13 cellular contexts compared by ENCODE assay signal in the genomic region with DNA sequence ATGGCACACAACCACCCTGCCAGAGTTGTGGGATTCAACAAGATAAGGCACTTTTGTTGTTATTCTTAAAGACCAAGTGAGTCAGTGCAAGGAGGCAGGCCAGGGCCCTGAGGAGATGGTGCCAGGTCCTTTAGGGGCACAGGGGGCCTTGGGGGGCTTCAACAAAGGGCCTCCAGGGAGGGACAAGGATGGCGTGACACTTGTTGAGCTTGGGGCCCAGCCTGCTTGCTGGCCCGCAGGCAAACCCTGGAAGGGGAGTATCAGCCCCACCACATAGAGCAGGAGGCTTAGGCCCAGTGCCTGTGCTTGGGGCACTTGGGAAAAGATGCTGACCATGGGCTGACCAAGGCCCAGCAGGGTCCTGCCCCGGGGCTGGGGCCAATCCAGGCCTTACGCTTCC.
"Had no signal": no experiment of that assay in that cellular context is flagged by ENCODE, and none has a peak within 500 bp of the region (broad histone marks: within the 10 kb centered on the region; RNA-seq: fewer than 3 reads in every experiment).

No MANE protein-coding gene starts in this region.

- H3K27ac ChIP-seq: esophagus squamous epithelium, left lung had no signal

- H3K4me3 ChIP-seq: esophagus squamous epithelium, left lung had no signal

- ATAC-seq: activated T-helper 17 cell treated with anti-CD3 and anti-CD28 coated beads, Interleukin-2, amount 50 U/mL, for 72 hours; left lung; sciatic nerve had no signal

- H3K9me3 Mint-ChIP-seq: activated naive CD4-positive, alpha-beta T cell treated with anti-CD3 and anti-CD28 coated beads, Interleukin-2, amount 50 U/mL, for 24 hours; activated T-helper 17 cell treated with anti-CD3 and anti-CD28 coated beads, Interleukin-2, amount 50 U/mL, for 72 hours; brain; central memory CD8-positive, alpha-beta T cell; neural crest cell had no signal

- H3K4me3 Mint-ChIP-seq: activated naive CD4-positive, alpha-beta T cell treated with anti-CD3 and anti-CD28 coated beads, Interleukin-2, amount 50 U/mL, for 24 hours; activated T-helper 17 cell treated with anti-CD3 and anti-CD28 coated beads, Interleukin-2, amount 50 U/mL, for 72 hours; brain; central memory CD8-positive, alpha-beta T cell; neural crest cell had no signal

- H3K27me3 Mint-ChIP-seq: activated naive CD4-positive, alpha-beta T cell treated with anti-CD3 and anti-CD28 coated beads, Interleukin-2, amount 50 U/mL, for 24 hours; activated T-helper 17 cell treated with anti-CD3 and anti-CD28 coated beads, Interleukin-2, amount 50 U/mL, for 72 hours; brain; central memory CD8-positive, alpha-beta T cell had no signal

- H3K27ac Mint-ChIP-seq: activated naive CD4-positive, alpha-beta T cell treated with anti-CD3 and anti-CD28 coated beads, Interleukin-2, amount 50 U/mL, for 24 hours had no signal

- DNase-seq: activated CD4-positive, alpha-beta T cell treated with anti-CD3 and anti-CD28 coated beads for 1 hour; effector CD8-positive, alpha-beta T cell; esophagus squamous epithelium; hippocampal formation; kidney; SIG-M5 had no signal

- H3K36me3 Mint-ChIP-seq: activated naive CD4-positive, alpha-beta T cell treated with anti-CD3 and anti-CD28 coated beads, Interleukin-2, amount 50 U/mL, for 24 hours had no signal

- H3K36me3 ChIP-seq: esophagus squamous epithelium, left lung had no signal

- H3K9me3 ChIP-seq: esophagus squamous epithelium, left lung had no signal
